ENCODE assay signal across 16 cellular contexts in the genomic region with DNA sequence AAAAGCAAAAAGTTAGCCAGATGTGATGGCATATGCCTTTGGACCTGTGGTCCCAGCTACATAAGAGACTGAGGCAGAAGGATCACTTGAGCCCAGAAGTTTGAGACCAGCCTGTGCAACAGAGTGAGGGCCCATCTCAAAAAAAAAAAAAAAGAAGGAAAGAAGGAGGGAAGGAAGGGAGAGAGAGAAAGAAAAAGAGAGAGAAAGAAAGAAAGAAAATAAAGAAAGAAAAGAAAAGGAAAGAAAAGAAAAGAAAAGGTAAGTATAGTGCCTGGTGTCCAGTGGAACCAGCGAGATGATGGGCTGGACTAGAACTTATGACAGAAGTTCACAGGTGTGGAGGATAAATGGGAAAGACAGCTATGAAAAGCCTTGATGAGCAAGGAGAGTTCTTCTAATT.
"Had no signal": no experiment of that assay in that cellular context is flagged by ENCODE, and none has a peak within 500 bp of the region (broad histone marks: within the 10 kb centered on the region; RNA-seq: fewer than 3 reads in every experiment).

No MANE protein-coding gene starts in this region.

- H3K36me3 Mint-ChIP-seq: mesothelial cell of epicardium had no signal

- H3K4me1 ChIP-seq: sigmoid colon had no signal

- H3K9me3 Mint-ChIP-seq: activated T-helper 1 cell treated with anti-CD3 and anti-CD28 coated beads, Interleukin-12 subunit alpha, Interleukin-12 subunit beta, Interleukin-2, Interleukin-4 antibody, amounts not matched to agents 30 ng/mL and 10 ng/mL and 1 ng/mL, durations not matched to agents 14 hours and 24 hours and 36 hours; effector memory CD8-positive, alpha-beta T cell; mesothelial cell of epicardium; neural crest cell had no signal

- H3K4me1 Mint-ChIP-seq: neural crest cell had no signal

- DNase-seq: activated CD4-positive, alpha-beta T cell treated with anti-CD3 and anti-CD28 coated beads, Interleukin-2, amount 50 U/mL, for 1 hour; activated CD4-positive, CD25-positive, alpha-beta regulatory T cell; activated CD8-positive, alpha-beta memory T cell treated with anti-CD3 and anti-CD28 coated beads for 24 hours; activated naive CD4-positive, alpha-beta T cell; cerebellar nuclear complex; effector memory CD8-positive, alpha-beta T cell; foreskin melanocyte; sigmoid colon; spleen; T-helper 1 cell had no signal

- H3K27ac ChIP-seq: sigmoid colon, spleen, thoracic aorta had no signal

- ATAC-seq: effector memory CD8-positive, alpha-beta T cell had no signal

- FAIRE-seq: urothelium cell line had no signal

- H3K36me3 ChIP-seq: sigmoid colon, spleen, thoracic aorta had no signal

- H3K9me3 ChIP-seq: thoracic aorta had no signal

- H3K4me3 Mint-ChIP-seq: activated T-helper 1 cell treated with anti-CD3 and anti-CD28 coated beads, Interleukin-12 subunit alpha, Interleukin-12 subunit beta, Interleukin-2, Interleukin-4 antibody, amounts not matched to agents 30 ng/mL and 10 ng/mL and 1 ng/mL, durations not matched to agents 14 hours and 24 hours and 36 hours; dendritic cell treated with granulocyte-macrophage colony-stimulating factor and Interleukin-4, amounts not matched to agents 40 ng/mL and 50 ng/mL, for 4 days; effector memory CD8-positive, alpha-beta T cell; mesothelial cell of epicardium; neural crest cell had no signal

- H3K27me3 ChIP-seq: sigmoid colon, spleen had no signal

- H3K4me3 ChIP-seq: sigmoid colon, spleen, thoracic aorta had no signal

- H3K27ac Mint-ChIP-seq: activated T-helper 1 cell treated with anti-CD3 and anti-CD28 coated beads, Interleukin-12 subunit alpha, Interleukin-12 subunit beta, Interleukin-2, Interleukin-4 antibody, amounts not matched to agents 30 ng/mL and 10 ng/mL and 1 ng/mL, durations not matched to agents 14 hours and 24 hours and 36 hours; dendritic cell treated with granulocyte-macrophage colony-stimulating factor and Interleukin-4, amounts not matched to agents 40 ng/mL and 50 ng/mL, for 4 days; effector memory CD8-positive, alpha-beta T cell; mesothelial cell of epicardium had no signal
